Comparison of ENCODE assay signal across 11 cellular contexts in genomic region chr20:38883081-38883980, GRCh38. TPM values are rescaled to one million over a fixed set of nuclear protein-coding genes. Genes with fewer than 3 reads are reported as not detected.
DNase-seq lines count a peak whose midpoint lies in the region; ATAC-seq and TF ChIP-seq lines count a peak whose summit lies in the region.
"Had no signal": no experiment of that assay in that cellular context is flagged by ENCODE, and none has a peak within 500 bp of the region (broad histone marks: within the 10 kb centered on the region; RNA-seq: fewer than 3 reads in every experiment).

No MANE protein-coding gene starts in this region.

- no peaks in the 10 kb centered on the region for H4K20me1 ChIP-seq in hepatocyte (ENCODE audit: insufficient read depth, poor library complexity, severe bottlenecking)

- H3K27me3 ChIP-seq in heart right ventricle (peaks cover 0 to 29% (median 11%) of the 10 kb centered on the region in 7 donors), Peyer's patch (no peaks in the 10 kb centered on the region), aorta (ENCODE audit: control insufficient read depth in 1 of 2, insufficient read depth in 2 of 2, low read length in 1 of 2) (no peaks in the 10 kb centered on the region), hepatocyte (peaks cover 11% of the 10 kb centered on the region)

- H3K9me3 ChIP-seq in heart right ventricle: no peaks in the 10 kb centered on the region
- H3K9me3 ChIP-seq in Peyer's patch: no peaks in the 10 kb centered on the region
- no peaks in the 10 kb centered on the region for H3K9me3 ChIP-seq in aorta (ENCODE audit: control insufficient read depth, low read length)
- H3K9me3 ChIP-seq in hepatocyte (ENCODE audit: low read depth): no peaks in the 10 kb centered on the region
- H3K9me3 ChIP-seq: HAP-1 had no signal

- 33 to 40% methylated on average over 20 of the region's 20 CpGs for WGBS in heart right ventricle, 2 donors
- 25 to 33% methylated on average over 18 to 20 of the region's 20 CpGs for WGBS in aorta, 2 donors
- WGBS in hepatocyte (ENCODE audit: low lambda C conversion rate, missing lambda C conversion rate): 82% methylated on average over 20 of the region's 20 CpGs

- H2AFZ ChIP-seq in hepatocyte: no peak overlapping the region

- H3K27ac ChIP-seq in heart right ventricle (peak overlapping the region in 1 of 10 donors; percentile 21), Peyer's patch (peak overlapping the region in 2 of 4 donors; percentile 19 to 88), aorta (ENCODE audit: low read depth in 1 of 2, low read length in 2 of 2) (no peak overlapping the region), hepatocyte (no peak overlapping the region)

- intact Hi-C loops in heart right ventricle (cut with DNase I): loop anchor here in 1 of 10 donors (5.0 kb wide), 1 partner anchor 56 kb away; no protein-coding TSS in a partner anchor
- intact Hi-C loops in Right ventricle myocardium inferior (cut with DNase I): no loop called here
- intact Hi-C loops in aorta (cut with DNase I): no loop called here

- H3K79me2 ChIP-seq in hepatocyte: no peaks in the 10 kb centered on the region

- H3K4me1 ChIP-seq in heart right ventricle: peaks cover 0 to 55% (median 15%) of the 10 kb centered on the region in 9 donors
- peaks cover 0 to 39% (median 17%) of the 10 kb centered on the region in 4 donors for H3K4me1 ChIP-seq in Peyer's patch
- H3K4me1 ChIP-seq in aorta (ENCODE audit: control insufficient read depth in 1 of 2, insufficient read depth in 2 of 2, low read length in 2 of 2): no peaks in the 10 kb centered on the region
- no peaks in the 10 kb centered on the region for H3K4me1 ChIP-seq in hepatocyte (ENCODE audit: insufficient read depth)
- H3K4me1 ChIP-seq: HAP-1 had no signal

- DNase-seq in heart right ventricle (peak; percentile 28 to 30), Right ventricle myocardium inferior (ENCODE audit: missing footprints) (no peak), Peyer's patch (peak; percentile 39 to 66 (median 54)), fibroblast of pulmonary artery (ENCODE audit: low read depth) (peak; percentile 33), aorta (no peak), hepatocyte (ENCODE audit: low spot score) (no peak)
- DNase-seq in activated CD4-positive, CD25-positive, alpha-beta regulatory T cell (lab: John Stamatoyannopoulos, UW): no peak
- DNase-seq: GDM1, NCI-H510A had no signal

- no peak overlapping the region for H3K4me2 ChIP-seq in hepatocyte

- no peak overlapping the region for H3K4me3 ChIP-seq in heart right ventricle
- H3K4me3 ChIP-seq in Peyer's patch: peak overlapping the region in 1 of 4 donors; percentile 0
- no peak overlapping the region for H3K4me3 ChIP-seq in fibroblast of pulmonary artery (replicated peaks; ENCODE audit: low read depth, low read length)
- no peak overlapping the region for H3K4me3 ChIP-seq in aorta (ENCODE audit: low read length in 2 of 2)
- no peak overlapping the region for H3K4me3 ChIP-seq in hepatocyte
- H3K4me3 ChIP-seq: HAP-1 had no signal

- TF ChIP-seq CTCF in heart right ventricle (IDR thresholded peaks at IDR 0.05) (no peak), Peyer's patch (IDR thresholded peaks at IDR 0.05) (no peak), fibroblast of pulmonary artery (IDR thresholded peaks at IDR 0.05; ENCODE audit: low read length, missing control alignments) (no peak), hepatocyte (IDR thresholded peaks at IDR 0.05; ENCODE audit: poor library complexity) (no peak)

- H3K9me2 ChIP-seq in hepatocyte (replicated peaks; ENCODE audit: insufficient read depth): no peaks in the 10 kb centered on the region

- TF ChIP-seq POLR2A in Peyer's patch (IDR thresholded peaks at IDR 0.05): no peak

- ATAC-seq in heart right ventricle: peak; percentile 26 to 61 (median 40)
- no peak for ATAC-seq in Right ventricle myocardium inferior
- ATAC-seq in aorta (ENCODE audit: low FRiP score): peak; percentile 15
- ATAC-seq in GM18858 (IDR thresholded peaks at IDR 0.05; ENCODE audit: unreplicated experiment): no peak

- no peaks in the 10 kb centered on the region for H3K36me3 ChIP-seq in heart right ventricle
- no peaks in the 10 kb centered on the region for H3K36me3 ChIP-seq in Peyer's patch
- no peaks in the 10 kb centered on the region for H3K36me3 ChIP-seq in aorta (ENCODE audit: control insufficient read depth in 1 of 2, insufficient read depth in 2 of 2, low read length in 1 of 2)
- no peaks in the 10 kb centered on the region for H3K36me3 ChIP-seq in hepatocyte (replicated peaks; ENCODE audit: insufficient read depth, low read depth)
- H3K36me3 ChIP-seq: HAP-1 had no signal

RNA-seq across cellular contexts. Expression of gene FAM83D, which starts 42.9 kb away (rescaled TPM):
- total RNA-seq in heart right ventricle: 1 to 10 TPM in 1 of 10 donors, under 1 TPM in 9; 0.12 to 2.8 (median 0.46) TPM
- polyA plus RNA-seq in heart right ventricle: under 1 TPM; 0.15 to 0.67 TPM
- 0.49 TPM for total RNA-seq in Right ventricle myocardium inferior
- total RNA-seq in Peyer's patch: 10 to 100 TPM in 1 of 4 donors, 1 to 10 TPM in 3; 6.3 to 13.5 (median 7.8) TPM
- 1 to 10 TPM; 3.4 to 6.1 TPM for total RNA-seq in aorta
- 1 to 10 TPM; 1.1 to 2.7 TPM for polyA plus RNA-seq in aorta
- 5.0 and 5.4 TPM in 2 replicates for total RNA-seq in hepatocyte
- 5.2 and 6.3 TPM in 2 replicates for polyA plus RNA-seq in hepatocyte

Comparison
In these comparisons a context has a peak if more than half of its experiments do, and no peak if none do; other contexts are left out.
1. ATAC-seq: peak in heart right ventricle (8 of 8) and aorta (single experiment); none in Right ventricle myocardium inferior (single experiment) and GM18858 (single experiment).
2. DNase-seq: peak in heart right ventricle (2 of 2), Peyer's patch (3 of 3) and fibroblast of pulmonary artery (single experiment); none in Right ventricle myocardium inferior (single experiment), aorta (0 of 2), activated CD4-positive, CD25-positive, alpha-beta regulatory T cell (0 of 4) and hepatocyte (single experiment).